ENCODE assay signal across 6 cellular contexts in the genomic region with DNA sequence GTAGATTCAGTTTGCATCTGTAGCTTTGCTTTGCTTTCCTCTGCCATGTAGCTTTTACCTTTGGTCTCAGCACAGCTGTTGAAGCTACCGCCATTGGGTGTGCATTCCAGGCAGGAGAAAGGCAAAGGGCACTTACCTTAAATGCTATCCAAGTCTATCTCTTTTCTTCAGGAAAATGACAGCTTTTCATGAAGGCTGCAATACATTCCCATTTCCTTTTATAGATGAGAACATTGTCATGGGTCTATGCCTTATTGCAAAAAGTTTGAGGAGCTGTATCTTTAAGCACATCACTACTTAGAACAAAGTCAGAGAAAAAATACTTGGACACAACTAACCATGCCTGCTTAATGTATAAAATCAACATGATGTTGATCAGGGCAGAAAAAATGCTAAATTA.
"Had no signal": no experiment of that assay in that cellular context is flagged by ENCODE, and none has a peak within 500 bp of the region (broad histone marks: within the 10 kb centered on the region; RNA-seq: fewer than 3 reads in every experiment).

No MANE protein-coding gene starts in this region.

- H3K27ac ChIP-seq: HL-60 had no signal

- H3K4me3 ChIP-seq: K562 had no signal

- ATAC-seq: HepG2, K562 had no signal

- FAIRE-seq: HepG2, K562 had no signal

- DNase-seq: IMR-90, KBM-7, KG1 had no signal
